In the genomic region with DNA sequence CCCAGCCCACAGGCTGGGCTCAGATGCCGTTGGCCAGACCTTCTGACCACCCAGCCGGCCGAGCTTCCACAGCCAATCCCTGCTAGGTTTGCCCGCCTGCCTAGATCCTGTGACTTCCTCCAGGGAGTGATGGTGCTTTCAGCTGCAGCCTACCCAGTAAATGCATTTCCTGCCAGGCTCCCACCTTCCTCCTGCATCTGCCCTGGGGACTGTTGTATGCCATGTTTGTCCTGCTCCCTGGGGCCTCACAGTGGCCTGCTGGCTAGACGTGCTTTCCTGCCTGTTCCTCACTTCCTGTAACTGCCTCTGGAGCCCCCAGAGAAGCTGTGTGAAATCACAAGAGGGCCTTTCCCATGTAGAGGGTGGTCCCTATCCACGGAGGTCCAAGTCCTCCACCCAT, we compare ENCODE assay signal across 14 cellular contexts.
DNase-seq lines count a peak whose midpoint lies in the region; ATAC-seq and TF ChIP-seq lines count a peak whose summit lies in the region.
"Had no signal": no experiment of that assay in that cellular context is flagged by ENCODE, and none has a peak within 500 bp of the region (broad histone marks: within the 10 kb centered on the region; RNA-seq: fewer than 3 reads in every experiment).

No MANE protein-coding gene starts in this region.

- no peak overlapping the region for H3K27ac Mint-ChIP-seq in endodermal cell
- no peak overlapping the region for H3K27ac Mint-ChIP-seq in neural progenitor cell
- H3K27ac Mint-ChIP-seq: activated naive CD4-positive, alpha-beta T cell treated with anti-CD3 and anti-CD28 coated beads, Interleukin-2, amount 10 ng/mL, durations not matched to agents 7 days and 5 days; stimulated activated naive CD8-positive, alpha-beta T cell treated with anti-CD3 and anti-CD28 coated beads, Interleukin-15, Interleukin-2, amounts not matched to agents 100 ng/mL and 50 ng/mL, for 24 hours had no signal

- H3K4me3 ChIP-seq in NB4 (ENCODE audit: low read depth, low read length), result no peak overlapping the region
- H3K4me3 ChIP-seq in endodermal cell (ENCODE audit: low read length), result no peak overlapping the region
- no peak overlapping the region for H3K4me3 ChIP-seq in neural progenitor cell
- H3K4me3 ChIP-seq: ascending aorta had no signal

- TF ChIP-seq CTCF in NB4 (IDR thresholded peaks at IDR 0.05; ENCODE audit: low read depth, low read length) (no peak), endodermal cell (conservative IDR thresholded peaks at IDR 0.05) (no peak), neural progenitor cell (IDR thresholded peaks at IDR 0.05) (no peak)

- H3K36me3 ChIP-seq in endodermal cell (ENCODE audit: control insufficient read depth, insufficient read depth, low read length) (no peaks in the 10 kb centered on the region), neural progenitor cell (no peaks in the 10 kb centered on the region)
- H3K36me3 ChIP-seq: ascending aorta had no signal

- DNase-seq in DMS153 treated with DMSO at 0.1 percent for 48 hours (lab: John Stamatoyannopoulos, UW; ENCODE audit: unreplicated experiment) (peak; percentile 13), NB4 (ENCODE audit: low read depth) (peak; percentile 3), endodermal cell (peak; percentile 66), neural progenitor cell (ENCODE audit: low spot score) (no peak)
- DNase-seq in effector CD8-positive, alpha-beta T cell (lab: John Stamatoyannopoulos, UW), result no peak
- DNase-seq: activated CD4-positive, alpha-beta T cell treated with anti-CD3 and anti-CD28 coated beads, Interleukin-2, amount 50 U/mL, for 48 hours; activated naive CD4-positive, alpha-beta T cell treated with anti-CD3 and anti-CD28 coated beads, Interleukin-2, amount 10 ng/mL, durations not matched to agents 7 days and 5 days; activated T-cell treated with anti-CD3 and anti-CD28 coated beads, Interleukin-2, amount 50 U/mL, for 1 hour had no signal

- H3K79me2 ChIP-seq in neural progenitor cell (ENCODE audit: low read depth), result no peaks in the 10 kb centered on the region

- no peaks in the 10 kb centered on the region for H3K9me3 Mint-ChIP-seq in endodermal cell
- H3K9me3 Mint-ChIP-seq in neural progenitor cell, result no peaks in the 10 kb centered on the region
- H3K9me3 Mint-ChIP-seq: activated naive CD4-positive, alpha-beta T cell treated with anti-CD3 and anti-CD28 coated beads, Interleukin-2, amount 10 ng/mL, durations not matched to agents 7 days and 5 days; stimulated activated naive CD8-positive, alpha-beta T cell treated with anti-CD3 and anti-CD28 coated beads, Interleukin-15, Interleukin-2, amounts not matched to agents 100 ng/mL and 50 ng/mL, for 24 hours had no signal

- H3K27ac ChIP-seq in endodermal cell (ENCODE audit: low read depth, low read length), result no peak overlapping the region
- no peak overlapping the region for H3K27ac ChIP-seq in neural progenitor cell
- H3K27ac ChIP-seq: ascending aorta, epithelial cell of prostate, RWPE1 had no signal

- H3K4me1 ChIP-seq in endodermal cell (ENCODE audit: control insufficient read depth, insufficient read depth, low read length) (peaks cover 10% of the 10 kb centered on the region), neural progenitor cell (peaks cover 10% of the 10 kb centered on the region)

- ATAC-seq in HG02938 (IDR thresholded peaks at IDR 0.05; ENCODE audit: unreplicated experiment) (no peak), HG02885 (IDR thresholded peaks at IDR 0.05; ENCODE audit: poor library complexity, unreplicated experiment) (no peak)

- H2AFZ ChIP-seq in neural progenitor cell (replicated peaks), result peak overlapping the region; percentile 27

- H3K9ac ChIP-seq in endodermal cell (ENCODE audit: extremely low read depth, low read length, poor library complexity, severe bottlenecking) (no peak overlapping the region), neural progenitor cell (no peak overlapping the region)

- no peaks in the 10 kb centered on the region for H3K27me3 ChIP-seq in endodermal cell (ENCODE audit: control insufficient read depth, insufficient read depth, low read length, poor library complexity, severe bottlenecking)
- H3K27me3 ChIP-seq in neural progenitor cell, result no peaks in the 10 kb centered on the region
- H3K27me3 ChIP-seq: ascending aorta had no signal

- H4K20me1 ChIP-seq in neural progenitor cell (ENCODE audit: low read depth), result no peaks in the 10 kb centered on the region

- H3K4me3 Mint-ChIP-seq in endodermal cell (no peak overlapping the region), neural progenitor cell (no peak overlapping the region)
- H3K4me3 Mint-ChIP-seq: activated naive CD4-positive, alpha-beta T cell treated with anti-CD3 and anti-CD28 coated beads, Interleukin-2, amount 10 ng/mL, durations not matched to agents 7 days and 5 days; stimulated activated naive CD8-positive, alpha-beta T cell treated with anti-CD3 and anti-CD28 coated beads, Interleukin-15, Interleukin-2, amounts not matched to agents 100 ng/mL and 50 ng/mL, for 24 hours had no signal

- H3K9me3 ChIP-seq in endodermal cell (ENCODE audit: control insufficient read depth, low read length) (no peaks in the 10 kb centered on the region), neural progenitor cell (ENCODE audit: low read depth) (no peaks in the 10 kb centered on the region)
- H3K9me3 ChIP-seq: ascending aorta had no signal

- H3F3A ChIP-seq in neural progenitor cell (ENCODE audit: low read depth), result no peaks in the 10 kb centered on the region

- TF ChIP-seq POLR2A in NB4 (IDR thresholded peaks at IDR 0.05; ENCODE audit: extremely low read depth, insufficient read length), result no peak

- 88 to 100% methylated on average over 1 to 6 of the region's 6 CpGs for WGBS in endodermal cell (ENCODE audit: insufficient coverage in 1 of 2, insufficient read length in 1 of 2), 2 experiments

- H3K27me3 Mint-ChIP-seq in endodermal cell (ENCODE audit: insufficient read depth), result no peaks in the 10 kb centered on the region
- H3K27me3 Mint-ChIP-seq in neural progenitor cell (ENCODE audit: insufficient read depth, low read depth), result peaks cover 7% of the 10 kb centered on the region
- H3K27me3 Mint-ChIP-seq: activated naive CD4-positive, alpha-beta T cell treated with anti-CD3 and anti-CD28 coated beads, Interleukin-2, amount 10 ng/mL, durations not matched to agents 7 days and 5 days; stimulated activated naive CD8-positive, alpha-beta T cell treated with anti-CD3 and anti-CD28 coated beads, Interleukin-15, Interleukin-2, amounts not matched to agents 100 ng/mL and 50 ng/mL, for 24 hours had no signal

- H3K36me3 Mint-ChIP-seq in endodermal cell (ENCODE audit: low read depth) (no peaks in the 10 kb centered on the region), neural progenitor cell (no peaks in the 10 kb centered on the region)
- H3K36me3 Mint-ChIP-seq: activated naive CD4-positive, alpha-beta T cell treated with anti-CD3 and anti-CD28 coated beads, Interleukin-2, amount 10 ng/mL, durations not matched to agents 7 days and 5 days had no signal

- H3K4me2 ChIP-seq in neural progenitor cell, result no peak overlapping the region

- H3K4me1 Mint-ChIP-seq in endodermal cell (peaks cover 5% of the 10 kb centered on the region), neural progenitor cell (peaks cover 25% of the 10 kb centered on the region)
- H3K4me1 Mint-ChIP-seq: activated naive CD4-positive, alpha-beta T cell treated with anti-CD3 and anti-CD28 coated beads, Interleukin-2, amount 10 ng/mL, durations not matched to agents 7 days and 5 days had no signal

Comparison
In these comparisons a context has a peak if more than half of its experiments do, and no peak if none do; other contexts are left out.
1. DNase-seq: peak in DMS153 treated with DMSO at 0.1 percent for 48 hours (single experiment), NB4 (single experiment) and endodermal cell (single experiment); none in neural progenitor cell (single experiment) and effector CD8-positive, alpha-beta T cell (single experiment).